ENCODE assay signal across 1 cellular context in the genomic region with DNA sequence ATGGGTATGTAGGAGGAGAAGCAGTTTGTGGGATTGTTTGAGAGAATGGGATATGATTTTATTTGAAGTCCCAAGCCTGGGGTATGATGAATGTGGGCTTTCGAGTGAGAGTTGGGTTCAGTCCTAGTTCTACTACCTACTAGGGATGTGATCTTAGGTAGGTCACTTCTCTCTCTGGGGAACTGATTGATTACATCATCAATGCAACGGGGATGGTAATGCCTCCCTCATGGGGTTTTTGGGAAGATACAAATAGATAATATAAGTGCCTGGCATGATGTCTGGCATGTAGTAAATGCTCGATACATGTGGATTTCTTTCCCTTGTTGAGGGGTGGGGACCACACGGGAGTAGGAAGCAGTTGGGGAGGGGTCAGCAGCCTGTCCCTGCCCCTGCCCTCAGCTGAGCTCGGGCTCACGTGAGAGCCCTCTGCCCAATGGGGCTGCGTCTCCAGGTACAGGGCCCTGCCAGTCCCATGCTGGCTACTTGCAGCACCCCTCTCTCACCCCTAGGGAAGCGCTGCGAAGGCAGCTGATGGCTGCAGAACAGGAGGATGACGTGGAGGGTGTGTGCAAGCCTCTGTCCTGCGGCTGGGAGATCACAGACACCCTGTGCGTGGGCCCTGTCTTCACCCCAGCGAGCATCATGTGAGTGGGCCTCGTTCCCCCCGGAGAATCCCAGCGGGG.
TF ChIP-seq lines count a peak whose summit lies in the region.

No MANE protein-coding gene starts in this region.

TF ChIP-seq in K562, 482 proteins besides CTCF, POLR2A, EP300 and RAD21:
- TF ChIP-seq TAF1 (IDR thresholded peaks at IDR 0.05; ENCODE audit: control insufficient read depth, extremely low read depth, insufficient read depth, low read length, severe bottlenecking) (no peak), NCOR1 (IDR thresholded peaks at IDR 0.05) (no peak), BACH1 (tag; IDR thresholded peaks at IDR 0.05) (no peak), ZC3H11A (IDR thresholded peaks at IDR 0.05; ENCODE audit: low read depth, low read length) (no peak), CREM (IDR thresholded peaks at IDR 0.05; ENCODE audit: low read depth) (peak; percentile 51; the same call in 1 of the 2 replicates), FOS (IDR thresholded peaks at IDR 0.05; ENCODE audit: extremely low read depth, insufficient read length) (no peak), ZNF77 (CRISPR knock-in tag; IDR thresholded peaks at IDR 0.05) (no peak), FOSL1 (tag; conservative IDR thresholded peaks at IDR 0.05) (no peak), ZNF12 (CRISPR knock-in tag; IDR thresholded peaks at IDR 0.05) (no peak), ZNF239 (CRISPR knock-in tag; IDR thresholded peaks at IDR 0.05) (no peak), CEBPG (CRISPR knock-in tag; IDR thresholded peaks at IDR 0.05) (no peak), CEBPG (tag; conservative IDR thresholded peaks at IDR 0.05 in 1 of 2, IDR thresholded peaks at IDR 0.05 in 1 of 2) (0 out of 4 replicates have a peak, but pooled peaks of 1 of the 2 experiments have one; percentile 24), OTX1 (CRISPR knock-in tag; IDR thresholded peaks at IDR 0.05) (no peak), C11orf30 (IDR thresholded peaks at IDR 0.05; ENCODE audit: low read depth) (no peak), GABPB2 (CRISPR knock-in tag; conservative IDR thresholded peaks at IDR 0.05) (no peak), FUS (optimal IDR thresholded peaks at IDR 0.05; ENCODE audit: low read depth, low read length) (no peak), PTRF (tag; IDR thresholded peaks at IDR 0.05) (no peak), CSDE1 (IDR thresholded peaks at IDR 0.05) (no peak), CCNT2 (IDR thresholded peaks at IDR 0.05; ENCODE audit: borderline replicate concordance, extremely low read depth, insufficient read length, low read depth, low read length) (no peak), SLC30A9 (CRISPR knock-in tag; IDR thresholded peaks at IDR 0.05) (no peak), THRAP3 (IDR thresholded peaks at IDR 0.05; ENCODE audit: borderline replicate concordance) (no peak), ZNF551 (CRISPR knock-in tag; IDR thresholded peaks at IDR 0.05) (no peak), ZBED1 (IDR thresholded peaks at IDR 0.05) (no peak)
- TF ChIP-seq, protein P1, sequence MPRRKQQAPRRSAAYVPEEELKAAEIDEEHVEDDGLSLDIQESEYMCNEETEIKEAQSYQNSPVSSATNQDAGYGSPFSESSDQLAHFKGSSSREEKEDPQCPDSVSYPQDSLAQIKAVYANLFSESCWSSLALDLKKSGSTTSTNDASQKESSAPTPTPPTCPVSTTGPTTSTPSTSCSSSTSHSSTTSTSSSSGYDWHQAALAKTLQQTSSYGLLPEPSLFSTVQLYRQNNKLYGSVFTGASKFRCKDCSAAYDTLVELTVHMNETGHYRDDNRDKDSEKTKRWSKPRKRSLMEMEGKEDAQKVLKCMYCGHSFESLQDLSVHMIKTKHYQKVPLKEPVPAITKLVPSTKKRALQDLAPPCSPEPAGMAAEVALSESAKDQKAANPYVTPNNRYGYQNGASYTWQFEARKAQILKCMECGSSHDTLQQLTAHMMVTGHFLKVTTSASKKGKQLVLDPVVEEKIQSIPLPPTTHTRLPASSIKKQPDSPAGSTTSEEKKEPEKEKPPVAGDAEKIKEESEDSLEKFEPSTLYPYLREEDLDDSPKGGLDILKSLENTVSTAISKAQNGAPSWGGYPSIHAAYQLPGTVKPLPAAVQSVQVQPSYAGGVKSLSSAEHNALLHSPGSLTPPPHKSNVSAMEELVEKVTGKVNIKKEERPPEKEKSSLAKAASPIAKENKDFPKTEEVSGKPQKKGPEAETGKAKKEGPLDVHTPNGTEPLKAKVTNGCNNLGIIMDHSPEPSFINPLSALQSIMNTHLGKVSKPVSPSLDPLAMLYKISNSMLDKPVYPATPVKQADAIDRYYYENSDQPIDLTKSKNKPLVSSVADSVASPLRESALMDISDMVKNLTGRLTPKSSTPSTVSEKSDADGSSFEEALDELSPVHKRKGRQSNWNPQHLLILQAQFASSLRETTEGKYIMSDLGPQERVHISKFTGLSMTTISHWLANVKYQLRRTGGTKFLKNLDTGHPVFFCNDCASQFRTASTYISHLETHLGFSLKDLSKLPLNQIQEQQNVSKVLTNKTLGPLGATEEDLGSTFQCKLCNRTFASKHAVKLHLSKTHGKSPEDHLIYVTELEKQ (CRISPR knock-in tag; IDR thresholded peaks at IDR 0.05) = no peak
- TF ChIP-seq, protein P2, sequence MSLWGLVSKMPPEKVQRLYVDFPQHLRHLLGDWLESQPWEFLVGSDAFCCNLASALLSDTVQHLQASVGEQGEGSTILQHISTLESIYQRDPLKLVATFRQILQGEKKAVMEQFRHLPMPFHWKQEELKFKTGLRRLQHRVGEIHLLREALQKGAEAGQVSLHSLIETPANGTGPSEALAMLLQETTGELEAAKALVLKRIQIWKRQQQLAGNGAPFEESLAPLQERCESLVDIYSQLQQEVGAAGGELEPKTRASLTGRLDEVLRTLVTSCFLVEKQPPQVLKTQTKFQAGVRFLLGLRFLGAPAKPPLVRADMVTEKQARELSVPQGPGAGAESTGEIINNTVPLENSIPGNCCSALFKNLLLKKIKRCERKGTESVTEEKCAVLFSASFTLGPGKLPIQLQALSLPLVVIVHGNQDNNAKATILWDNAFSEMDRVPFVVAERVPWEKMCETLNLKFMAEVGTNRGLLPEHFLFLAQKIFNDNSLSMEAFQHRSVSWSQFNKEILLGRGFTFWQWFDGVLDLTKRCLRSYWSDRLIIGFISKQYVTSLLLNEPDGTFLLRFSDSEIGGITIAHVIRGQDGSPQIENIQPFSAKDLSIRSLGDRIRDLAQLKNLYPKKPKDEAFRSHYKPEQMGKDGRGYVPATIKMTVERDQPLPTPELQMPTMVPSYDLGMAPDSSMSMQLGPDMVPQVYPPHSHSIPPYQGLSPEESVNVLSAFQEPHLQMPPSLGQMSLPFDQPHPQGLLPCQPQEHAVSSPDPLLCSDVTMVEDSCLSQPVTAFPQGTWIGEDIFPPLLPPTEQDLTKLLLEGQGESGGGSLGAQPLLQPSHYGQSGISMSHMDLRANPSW (CRISPR knock-in tag; IDR thresholded peaks at IDR 0.05) = no peak
- TF ChIP-seq, protein P3, sequence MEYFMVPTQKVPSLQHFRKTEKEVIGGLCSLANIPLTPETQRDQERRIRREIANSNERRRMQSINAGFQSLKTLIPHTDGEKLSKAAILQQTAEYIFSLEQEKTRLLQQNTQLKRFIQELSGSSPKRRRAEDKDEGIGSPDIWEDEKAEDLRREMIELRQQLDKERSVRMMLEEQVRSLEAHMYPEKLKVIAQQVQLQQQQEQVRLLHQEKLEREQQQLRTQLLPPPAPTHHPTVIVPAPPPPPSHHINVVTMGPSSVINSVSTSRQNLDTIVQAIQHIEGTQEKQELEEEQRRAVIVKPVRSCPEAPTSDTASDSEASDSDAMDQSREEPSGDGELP (CRISPR knock-in tag; IDR thresholded peaks at IDR 0.05; ENCODE audit: borderline replicate concordance) = no peak
- TF ChIP-seq, protein P4, sequence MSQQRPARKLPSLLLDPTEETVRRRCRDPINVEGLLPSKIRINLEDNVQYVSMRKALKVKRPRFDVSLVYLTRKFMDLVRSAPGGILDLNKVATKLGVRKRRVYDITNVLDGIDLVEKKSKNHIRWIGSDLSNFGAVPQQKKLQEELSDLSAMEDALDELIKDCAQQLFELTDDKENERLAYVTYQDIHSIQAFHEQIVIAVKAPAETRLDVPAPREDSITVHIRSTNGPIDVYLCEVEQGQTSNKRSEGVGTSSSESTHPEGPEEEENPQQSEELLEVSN (IDR thresholded peaks at IDR 0.05; ENCODE audit: borderline replicate concordance in 1 of 2, extremely low read depth in 1 of 2, insufficient read depth in 1 of 2, insufficient read length in 1 of 2, low read depth in 1 of 2, low read length in 1 of 2, poor library complexity in 1 of 2, severe bottlenecking in 1 of 2) = no peak
- TF ChIP-seq, protein P5, sequence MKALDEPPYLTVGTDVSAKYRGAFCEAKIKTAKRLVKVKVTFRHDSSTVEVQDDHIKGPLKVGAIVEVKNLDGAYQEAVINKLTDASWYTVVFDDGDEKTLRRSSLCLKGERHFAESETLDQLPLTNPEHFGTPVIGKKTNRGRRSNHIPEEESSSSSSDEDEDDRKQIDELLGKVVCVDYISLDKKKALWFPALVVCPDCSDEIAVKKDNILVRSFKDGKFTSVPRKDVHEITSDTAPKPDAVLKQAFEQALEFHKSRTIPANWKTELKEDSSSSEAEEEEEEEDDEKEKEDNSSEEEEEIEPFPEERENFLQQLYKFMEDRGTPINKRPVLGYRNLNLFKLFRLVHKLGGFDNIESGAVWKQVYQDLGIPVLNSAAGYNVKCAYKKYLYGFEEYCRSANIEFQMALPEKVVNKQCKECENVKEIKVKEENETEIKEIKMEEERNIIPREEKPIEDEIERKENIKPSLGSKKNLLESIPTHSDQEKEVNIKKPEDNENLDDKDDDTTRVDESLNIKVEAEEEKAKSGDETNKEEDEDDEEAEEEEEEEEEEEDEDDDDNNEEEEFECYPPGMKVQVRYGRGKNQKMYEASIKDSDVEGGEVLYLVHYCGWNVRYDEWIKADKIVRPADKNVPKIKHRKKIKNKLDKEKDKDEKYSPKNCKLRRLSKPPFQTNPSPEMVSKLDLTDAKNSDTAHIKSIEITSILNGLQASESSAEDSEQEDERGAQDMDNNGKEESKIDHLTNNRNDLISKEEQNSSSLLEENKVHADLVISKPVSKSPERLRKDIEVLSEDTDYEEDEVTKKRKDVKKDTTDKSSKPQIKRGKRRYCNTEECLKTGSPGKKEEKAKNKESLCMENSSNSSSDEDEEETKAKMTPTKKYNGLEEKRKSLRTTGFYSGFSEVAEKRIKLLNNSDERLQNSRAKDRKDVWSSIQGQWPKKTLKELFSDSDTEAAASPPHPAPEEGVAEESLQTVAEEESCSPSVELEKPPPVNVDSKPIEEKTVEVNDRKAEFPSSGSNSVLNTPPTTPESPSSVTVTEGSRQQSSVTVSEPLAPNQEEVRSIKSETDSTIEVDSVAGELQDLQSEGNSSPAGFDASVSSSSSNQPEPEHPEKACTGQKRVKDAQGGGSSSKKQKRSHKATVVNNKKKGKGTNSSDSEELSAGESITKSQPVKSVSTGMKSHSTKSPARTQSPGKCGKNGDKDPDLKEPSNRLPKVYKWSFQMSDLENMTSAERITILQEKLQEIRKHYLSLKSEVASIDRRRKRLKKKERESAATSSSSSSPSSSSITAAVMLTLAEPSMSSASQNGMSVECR (CRISPR knock-in tag; IDR thresholded peaks at IDR 0.05) = no peak
- TF ChIP-seq, protein P6, sequence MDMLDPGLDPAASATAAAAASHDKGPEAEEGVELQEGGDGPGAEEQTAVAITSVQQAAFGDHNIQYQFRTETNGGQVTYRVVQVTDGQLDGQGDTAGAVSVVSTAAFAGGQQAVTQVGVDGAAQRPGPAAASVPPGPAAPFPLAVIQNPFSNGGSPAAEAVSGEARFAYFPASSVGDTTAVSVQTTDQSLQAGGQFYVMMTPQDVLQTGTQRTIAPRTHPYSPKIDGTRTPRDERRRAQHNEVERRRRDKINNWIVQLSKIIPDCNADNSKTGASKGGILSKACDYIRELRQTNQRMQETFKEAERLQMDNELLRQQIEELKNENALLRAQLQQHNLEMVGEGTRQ (CRISPR knock-in tag; IDR thresholded peaks at IDR 0.05) = peak; percentile 20; the same call in 1 of the 2 replicates
- TF ChIP-seq, protein P7, sequence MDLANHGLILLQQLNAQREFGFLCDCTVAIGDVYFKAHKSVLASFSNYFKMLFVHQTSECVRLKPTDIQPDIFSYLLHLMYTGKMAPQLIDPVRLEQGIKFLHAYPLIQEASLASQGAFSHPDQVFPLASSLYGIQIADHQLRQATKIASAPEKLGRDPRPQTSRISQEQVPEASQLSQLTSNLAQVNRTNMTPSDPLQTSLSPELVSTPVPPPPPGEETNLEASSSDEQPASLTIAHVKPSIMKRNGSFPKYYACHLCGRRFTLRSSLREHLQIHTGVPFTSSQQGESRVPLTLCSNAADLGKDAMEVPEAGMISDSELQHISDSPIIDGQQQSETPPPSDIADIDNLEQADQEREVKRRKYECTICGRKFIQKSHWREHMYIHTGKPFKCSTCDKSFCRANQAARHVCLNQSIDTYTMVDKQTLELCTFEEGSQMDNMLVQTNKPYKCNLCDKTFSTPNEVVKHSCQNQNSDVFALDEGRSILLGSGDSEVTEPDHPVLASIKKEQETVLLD (IDR thresholded peaks at IDR 0.05) = no peak
- TF ChIP-seq, protein P8, sequence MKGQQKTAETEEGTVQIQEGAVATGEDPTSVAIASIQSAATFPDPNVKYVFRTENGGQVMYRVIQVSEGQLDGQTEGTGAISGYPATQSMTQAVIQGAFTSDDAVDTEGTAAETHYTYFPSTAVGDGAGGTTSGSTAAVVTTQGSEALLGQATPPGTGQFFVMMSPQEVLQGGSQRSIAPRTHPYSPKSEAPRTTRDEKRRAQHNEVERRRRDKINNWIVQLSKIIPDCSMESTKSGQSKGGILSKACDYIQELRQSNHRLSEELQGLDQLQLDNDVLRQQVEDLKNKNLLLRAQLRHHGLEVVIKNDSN (CRISPR knock-in tag; IDR thresholded peaks at IDR 0.05) = peak; percentile 42; the same call in 1 of the 2 replicates
- TF ChIP-seq, protein P9, sequence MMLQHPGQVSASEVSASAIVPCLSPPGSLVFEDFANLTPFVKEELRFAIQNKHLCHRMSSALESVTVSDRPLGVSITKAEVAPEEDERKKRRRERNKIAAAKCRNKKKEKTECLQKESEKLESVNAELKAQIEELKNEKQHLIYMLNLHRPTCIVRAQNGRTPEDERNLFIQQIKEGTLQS (IDR thresholded peaks at IDR 0.05) = peak; percentile 44; the same call in 1 of the 2 replicates
- TF ChIP-seq, protein P9 (CRISPR knock-in tag; conservative IDR thresholded peaks at IDR 0.05) = no peak
TF ChIP-seq in K562: peak in this region for 5.
